10 cellular contexts compared by ENCODE assay signal in the genomic region with DNA sequence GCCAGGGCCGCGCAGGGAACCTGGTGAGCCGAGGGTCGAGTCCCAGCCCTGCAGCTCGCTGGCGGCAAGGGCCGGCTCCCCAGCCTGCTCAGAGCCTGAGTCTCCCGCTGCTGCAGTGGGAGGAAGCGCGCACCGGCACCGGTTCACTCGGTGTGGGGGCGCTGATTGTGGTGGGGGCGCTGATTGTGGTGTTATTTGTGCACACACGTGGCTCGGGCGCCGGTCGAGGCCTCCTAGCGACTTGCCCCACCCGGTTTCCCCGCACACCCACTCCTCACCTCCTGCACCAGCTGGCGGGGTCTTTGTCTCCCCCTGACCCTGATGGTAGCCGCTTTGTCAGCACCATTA.
DNase-seq lines count a peak whose midpoint lies in the region; TF ChIP-seq lines count a peak whose summit lies in the region.
"Had no signal": no experiment of that assay in that cellular context is flagged by ENCODE, and none has a peak within 500 bp of the region (broad histone marks: within the 10 kb centered on the region; RNA-seq: fewer than 3 reads in every experiment).

No MANE protein-coding gene starts in this region.

- H2BK20ac ChIP-seq in H9 (ENCODE audit: low read depth, low read length, poor library complexity, severe bottlenecking), result no peak overlapping the region

- peak overlapping the region; percentile 35 for H3K4me2 ChIP-seq in BLaER1
- no peak overlapping the region for H3K4me2 ChIP-seq in H9 (ENCODE audit: insufficient read depth, insufficient read length, low read length)

- no peak overlapping the region for H3K27ac ChIP-seq in BLaER1
- no peak overlapping the region for H3K27ac ChIP-seq in H9 (ENCODE audit: insufficient read length, low read depth, low read length)
- no peak overlapping the region for H3K27ac ChIP-seq in ascending aorta

- peak overlapping the region; percentile 33 for H3K18ac ChIP-seq in H9 (ENCODE audit: insufficient read length, low read depth, low read length)

- H3K36me3 Mint-ChIP-seq in H9 (ENCODE audit: insufficient read depth in 1 of 3, low read depth in 3 of 3), result no peaks in the 10 kb centered on the region; a peak in 1 of 7 replicates
- H3K36me3 Mint-ChIP-seq: CD8-positive, alpha-beta memory T cell had no signal

- no peaks in the 10 kb centered on the region for H3K9me3 ChIP-seq in BLaER1
- no peaks in the 10 kb centered on the region for H3K9me3 ChIP-seq in H9 (ENCODE audit: control insufficient read depth, low read depth, low read length)
- H3K9me3 ChIP-seq in ascending aorta, result no peaks in the 10 kb centered on the region
- H3K9me3 ChIP-seq in neuron (ENCODE audit: low read length), result no peaks in the 10 kb centered on the region

- no peaks in the 10 kb centered on the region for H3K9me3 Mint-ChIP-seq in H9
- H3K9me3 Mint-ChIP-seq: memory B cell had no signal

- H2BK5ac ChIP-seq in H9 (ENCODE audit: insufficient read length, low read length), result no peak overlapping the region

- DNase-seq in H9 (no peak), ascending aorta (ENCODE audit: low spot score in 2 of 2) (no peak), GM19240 (ENCODE audit: insufficient read length, low spot score) (no peak), MV-4-11 (lab: John Stamatoyannopoulos, UW) (no peak), cortex of kidney (lab: John Stamatoyannopoulos, UW) (no peak)
- DNase-seq in stimulated activated CD4-positive, alpha-beta T cell treated with anti-CD3 and anti-CD28 coated beads, Interleukin-4, amount 100 ng/mL, for 24 hours, result no peak

- no peaks in the 10 kb centered on the region for H4K20me1 ChIP-seq in BLaER1
- H4K20me1 ChIP-seq in H9 (ENCODE audit: control insufficient read depth, insufficient read depth, insufficient read length), result no peaks in the 10 kb centered on the region

- H4K91ac ChIP-seq in H9 (ENCODE audit: insufficient read length, low read depth, low read length), result no peak overlapping the region

- H2AK5ac ChIP-seq in H9 (ENCODE audit: insufficient read length, low read length), result no peak overlapping the region

- H3K9ac ChIP-seq in BLaER1 (no peak overlapping the region), H9 (ENCODE audit: extremely low read depth, insufficient read length, low read length) (no peak overlapping the region)

- H3K27me3 Mint-ChIP-seq in H9 (ENCODE audit: low read depth), result peaks cover 26% of the 10 kb centered on the region

- no peak overlapping the region for H3K23ac ChIP-seq in H9 (ENCODE audit: insufficient read length, low read depth, low read length)

- H3K27me3 ChIP-seq in BLaER1, result no peaks in the 10 kb centered on the region
- no peaks in the 10 kb centered on the region; the same call in 1 of the 2 replicates for H3K27me3 ChIP-seq in H9 (ENCODE audit: insufficient read depth, low read length)
- no peaks in the 10 kb centered on the region for H3K27me3 ChIP-seq in ascending aorta
- H3K27me3 ChIP-seq in neuron (ENCODE audit: insufficient read depth, low read length), result peaks cover 2% of the 10 kb centered on the region

- H3T11ph ChIP-seq in H9 (ENCODE audit: low read length), result no peak overlapping the region

- H3K79me2 ChIP-seq in H9 (ENCODE audit: insufficient read depth, low read length), result no peaks in the 10 kb centered on the region

- H3K4ac ChIP-seq in H9 (ENCODE audit: low read depth, low read length), result no peak overlapping the region

- H3K27ac Mint-ChIP-seq in H9, result no peak overlapping the region
- H3K27ac Mint-ChIP-seq: CD8-positive, alpha-beta memory T cell; memory B cell had no signal

- H3K36me3 ChIP-seq in BLaER1, result no peaks in the 10 kb centered on the region
- H3K36me3 ChIP-seq in ascending aorta, result no peaks in the 10 kb centered on the region
- no peaks in the 10 kb centered on the region for H3K36me3 ChIP-seq in neuron (ENCODE audit: insufficient read depth, low read length)

- H3K79me1 ChIP-seq in H9 (ENCODE audit: insufficient read depth, low read depth, low read length, poor library complexity, severe bottlenecking), result no peaks in the 10 kb centered on the region

- no peak overlapping the region for H3K4me3 Mint-ChIP-seq in H9

- H4K8ac ChIP-seq in H9 (replicated peaks; ENCODE audit: insufficient read length, low read depth, low read length), result no peak overlapping the region

- H2BK120ac ChIP-seq in H9 (ENCODE audit: low read depth, low read length, poor library complexity, severe bottlenecking), result no peak overlapping the region

- no peak overlapping the region for H3K56ac ChIP-seq in H9 (ENCODE audit: insufficient read length, low read depth, low read length)

- no peak overlapping the region for H2BK12ac ChIP-seq in H9 (ENCODE audit: insufficient read length, low read depth, low read length)

- intact Hi-C loops in ascending aorta (cut with DNase I), result loop anchor here (5.0 kb wide), 2 partner anchors 340 to 695 kb away; partner anchors contain the start of gene BOD1

- no peaks in the 10 kb centered on the region for H3K23me2 ChIP-seq in H9 (ENCODE audit: insufficient read length, low read depth, low read length, poor library complexity, severe bottlenecking)

- no CpG with 5 or more reads among the region's 25 CpGs for WGBS in H9 (ENCODE audit: extremely low coverage, insufficient read length, low lambda C conversion rate)

- peaks cover 8% of the 10 kb centered on the region; the same call in 1 of the 2 replicates for H3K4me1 ChIP-seq in BLaER1
- H3K4me1 ChIP-seq in H9 (ENCODE audit: insufficient read depth, low read length), result no peaks in the 10 kb centered on the region
- H3K4me1 ChIP-seq in ascending aorta, result peaks cover 0 to 4% of the 10 kb centered on the region in 2 donors
- no peaks in the 10 kb centered on the region for H3K4me1 ChIP-seq in neuron (ENCODE audit: insufficient read depth, low read length)

- TF ChIP-seq CTCF in H9 (conservative IDR thresholded peaks at IDR 0.05), result no peak
- no peak for TF ChIP-seq CTCF in ascending aorta (IDR thresholded peaks at IDR 0.05)

- H4K5ac ChIP-seq in H9 (ENCODE audit: insufficient read length, low read depth, low read length), result no peak overlapping the region

- no peak overlapping the region for H2BK15ac ChIP-seq in H9 (ENCODE audit: low read depth, low read length)

- H3K14ac ChIP-seq in H9 (ENCODE audit: insufficient read depth, low read length), result no peak overlapping the region; the same call in 1 of the 2 replicates

- peaks cover 7 to 9% of the 10 kb centered on the region in 2 experiments for H3K4me1 Mint-ChIP-seq in H9

- no peak overlapping the region for H3K4me3 ChIP-seq in BLaER1
- H3K4me3 ChIP-seq in ascending aorta, result peak overlapping the region; percentile 65 to 70
- H3K4me3 ChIP-seq in neuron (ENCODE audit: low read length), result peak overlapping the region; percentile 40

- H2AFZ ChIP-seq in H9 (ENCODE audit: low read length) (no peak overlapping the region), neuron (ENCODE audit: low read depth, low read length) (peak overlapping the region; percentile 95)
